Comparison of ENCODE assay signal across 13 cellular contexts in genomic region chr6:34658605-34659218, GRCh38. TPM values are rescaled to one million over a fixed set of nuclear protein-coding genes. Genes with fewer than 3 reads are reported as not detected.
A peak's percentile ranks its signal among the peaks of the same experiment; 100 is the strongest.
DNase-seq lines count a peak whose midpoint lies in the region; ATAC-seq, FAIRE-seq and TF ChIP-seq lines count a peak whose summit lies in the region.
"Had no signal": no experiment of that assay in that cellular context is flagged by ENCODE, and none has a peak within 500 bp of the region (broad histone marks: within the 10 kb centered on the region; RNA-seq: fewer than 3 reads in every experiment).

No MANE protein-coding gene starts in this region.

- H3K4me3 ChIP-seq in ACC112 (ENCODE audit: low read depth, low read length) = no peak overlapping the region
- H3K4me3 ChIP-seq in HepG2 (replicated peaks in 1 of 3; ENCODE audit: insufficient read depth in 1 of 3, low read depth in 2 of 3, low read length in 3 of 3) = no peak overlapping the region

- 88% methylated on average over 6 of the region's 6 CpGs for WGBS in HepG2 (ENCODE audit: low lambda C conversion rate)

- no peaks in the 10 kb centered on the region for H3K27me3 ChIP-seq in ACC112 (ENCODE audit: insufficient read depth, low read length)
- H3K27me3 ChIP-seq in HepG2 (ENCODE audit: control insufficient read depth in 1 of 2, insufficient read depth in 2 of 2, low read length in 2 of 2) = no peaks in the 10 kb centered on the region

- ATAC-seq in HepG2 (no peak), HG03354 (IDR thresholded peaks at IDR 0.05; ENCODE audit: poor library complexity, severe bottlenecking, unreplicated experiment) (no peak), HG03139 (IDR thresholded peaks at IDR 0.05; ENCODE audit: unreplicated experiment) (no peak), HG03520 (IDR thresholded peaks at IDR 0.05; ENCODE audit: unreplicated experiment) (no peak)
- ATAC-seq: stimulated activated effector memory CD8-positive, alpha-beta T cell treated with anti-CD3 and anti-CD28 coated beads, Interleukin-12 subunit alpha, Interleukin-12 subunit beta, amount 100 ng/mL, for 72 hours had no signal

- CTCF ChIA-PET in HepG2 (lab: Yijun Ruan, JAX; ENCODE audit: low intra/inter-chr PET ratio, low total read pairs) = no interaction called here

- H3K36me3 ChIP-seq in ACC112 (ENCODE audit: insufficient read depth, low read length) (peaks cover 5% of the 10 kb centered on the region; the same call in 1 of the 2 replicates), HepG2 (replicated peaks in 1 of 2; ENCODE audit: control insufficient read depth in 1 of 2, insufficient read depth in 2 of 2, low read length in 2 of 2) (peaks cover 2 to 11% of the 10 kb centered on the region in 2 experiments; a peak in 4 of 5 replicates)

- TF ChIP-seq EP300 in HepG2 (IDR thresholded peaks at IDR 0.05; ENCODE audit: low read depth in 2 of 2, low read length in 2 of 2) = no peak
- TF ChIP-seq EP300 in HepG2 (CRISPR knock-in tag; IDR thresholded peaks at IDR 0.05; ENCODE audit: borderline replicate concordance) = no peak

- no peak overlapping the region for H2AFZ ChIP-seq in ACC112 (ENCODE audit: low read length, unreplicated experiment)
- H2AFZ ChIP-seq in HepG2 (ENCODE audit: low read length) = no peak overlapping the region

- H3K4me2 ChIP-seq in HepG2 (ENCODE audit: low read depth, low read length) = no peak overlapping the region

- TF ChIP-seq POLR2A in GM12891 (IDR thresholded peaks at IDR 0.05; ENCODE audit: low read depth, low read length) = no peak
- TF ChIP-seq POLR2A in Raji (IDR thresholded peaks at IDR 0.05; ENCODE audit: insufficient read depth, low read depth, low read length) = peak; percentile 70
- TF ChIP-seq POLR2A in HepG2 (IDR thresholded peaks at IDR 0.05; ENCODE audit: insufficient read depth in 1 of 2, low read depth in 2 of 2, low read length in 2 of 2) = no peak

- no peak overlapping the region for H3K9ac ChIP-seq in HepG2 (ENCODE audit: insufficient read depth, low read depth, low read length)

- in situ Hi-C loops in HepG2 (cut with HindIII; ENCODE audit: extremely low pct_ligation_motif_present, low pct_unique_long_range_greater_than_20kb) = no loop called here

- no peak for TF ChIP-seq RAD21 in HepG2 (CRISPR knock-in tag; IDR thresholded peaks at IDR 0.05)

- H4K20me1 ChIP-seq in HepG2 (ENCODE audit: insufficient read depth, low read length) = no peaks in the 10 kb centered on the region

- no peaks in the 10 kb centered on the region for H3K9me3 ChIP-seq in HepG2 (ENCODE audit: low read length)

- BruUV-seq in HepG2 (replicated peaks; lab: Mats Ljungman, UMichigan) = no TSS peak

- POLR2A ChIA-PET in HepG2 (lab: Yijun Ruan, JAX) = interaction anchor here (1.0 to 3.0 kb wide), 3 partner anchors 15 to 114 kb away, joined by 3 to 44 read pairs (median 24); partner anchors contain the start of gene SNRPC

- H3K27ac ChIP-seq in ACC112 (ENCODE audit: low read depth, low read length) = peak overlapping the region; percentile 100
- H3K27ac ChIP-seq in HepG2 (ENCODE audit: extremely low read length, insufficient read depth, low read length) = peak overlapping the region; percentile 91

- FAIRE-seq in GM12891 (lab: Jason Lieb, UNC) (peak; percentile 38), HepG2 (lab: Jason Lieb, UNC) (no peak)
- FAIRE-seq: endothelial cell of umbilical vein had no signal

- H3K79me2 ChIP-seq in ACC112 (ENCODE audit: control insufficient read depth, insufficient read depth, low read length, unreplicated experiment) (peaks cover 80% of the 10 kb centered on the region), HepG2 (ENCODE audit: insufficient read depth, low read length) (peaks cover 89% of the 10 kb centered on the region)

- TF ChIP-seq CTCF in HepG2 (CRISPR knock-in tag; IDR thresholded peaks at IDR 0.05) = no peak

- intact Hi-C loops in HepG2 (cut with micrococcal nuclease; ENCODE audit: unreplicated experiment) = loop anchor here (5.0 kb wide), 1 partner anchor 134 kb away; the partner anchor contains the start of gene BLTP3A

- DNase-seq in GM12891 (ENCODE audit: insufficient read length, low spot score) (no peak), HepG2 (ENCODE audit: low spot score) (no peak), retina (no peak)
- DNase-seq: activated gamma-delta T cell treated with Interleukin-2 at 50 U/mL for 16 hours, DMS153, SW 1271 had no signal

- peaks cover 47% of the 10 kb centered on the region for H3K4me1 ChIP-seq in ACC112 (ENCODE audit: control insufficient read depth, insufficient read depth, low read length, unreplicated experiment)
- peaks cover 84% of the 10 kb centered on the region for H3K4me1 ChIP-seq in HepG2 (ENCODE audit: insufficient read depth, low read length)

TF ChIP-seq in GM12891, 5 proteins besides CTCF, POLR2A, EP300 and RAD21:
- no peak for TF ChIP-seq POU2F2 (IDR thresholded peaks at IDR 0.05; ENCODE audit: low read depth, low read length)
- TF ChIP-seq POLR2AphosphoS5 (IDR thresholded peaks at IDR 0.05; ENCODE audit: low read depth, low read length) = no peak
- no peak for TF ChIP-seq SPI1 (IDR thresholded peaks at IDR 0.05; ENCODE audit: low read depth, low read length)
- TF ChIP-seq PAX5 (IDR thresholded peaks at IDR 0.05; ENCODE audit: insufficient read depth, low read length, severe bottlenecking) = no peak

TF ChIP-seq in HepG2, 621 proteins besides CTCF, POLR2A, EP300 and RAD21 (continues in another document):
- TF ChIP-seq, protein P1, sequence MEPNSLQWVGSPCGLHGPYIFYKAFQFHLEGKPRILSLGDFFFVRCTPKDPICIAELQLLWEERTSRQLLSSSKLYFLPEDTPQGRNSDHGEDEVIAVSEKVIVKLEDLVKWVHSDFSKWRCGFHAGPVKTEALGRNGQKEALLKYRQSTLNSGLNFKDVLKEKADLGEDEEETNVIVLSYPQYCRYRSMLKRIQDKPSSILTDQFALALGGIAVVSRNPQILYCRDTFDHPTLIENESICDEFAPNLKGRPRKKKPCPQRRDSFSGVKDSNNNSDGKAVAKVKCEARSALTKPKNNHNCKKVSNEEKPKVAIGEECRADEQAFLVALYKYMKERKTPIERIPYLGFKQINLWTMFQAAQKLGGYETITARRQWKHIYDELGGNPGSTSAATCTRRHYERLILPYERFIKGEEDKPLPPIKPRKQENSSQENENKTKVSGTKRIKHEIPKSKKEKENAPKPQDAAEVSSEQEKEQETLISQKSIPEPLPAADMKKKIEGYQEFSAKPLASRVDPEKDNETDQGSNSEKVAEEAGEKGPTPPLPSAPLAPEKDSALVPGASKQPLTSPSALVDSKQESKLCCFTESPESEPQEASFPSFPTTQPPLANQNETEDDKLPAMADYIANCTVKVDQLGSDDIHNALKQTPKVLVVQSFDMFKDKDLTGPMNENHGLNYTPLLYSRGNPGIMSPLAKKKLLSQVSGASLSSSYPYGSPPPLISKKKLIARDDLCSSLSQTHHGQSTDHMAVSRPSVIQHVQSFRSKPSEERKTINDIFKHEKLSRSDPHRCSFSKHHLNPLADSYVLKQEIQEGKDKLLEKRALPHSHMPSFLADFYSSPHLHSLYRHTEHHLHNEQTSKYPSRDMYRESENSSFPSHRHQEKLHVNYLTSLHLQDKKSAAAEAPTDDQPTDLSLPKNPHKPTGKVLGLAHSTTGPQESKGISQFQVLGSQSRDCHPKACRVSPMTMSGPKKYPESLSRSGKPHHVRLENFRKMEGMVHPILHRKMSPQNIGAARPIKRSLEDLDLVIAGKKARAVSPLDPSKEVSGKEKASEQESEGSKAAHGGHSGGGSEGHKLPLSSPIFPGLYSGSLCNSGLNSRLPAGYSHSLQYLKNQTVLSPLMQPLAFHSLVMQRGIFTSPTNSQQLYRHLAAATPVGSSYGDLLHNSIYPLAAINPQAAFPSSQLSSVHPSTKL (CRISPR knock-in tag; IDR thresholded peaks at IDR 0.05) = 0 out of 2 replicates have a peak, but pooled peaks have one; percentile 14
- 0 out of 2 replicates have a peak, but pooled peaks have one; percentile 31 for TF ChIP-seq TBX2 (CRISPR knock-in tag; IDR thresholded peaks at IDR 0.05; ENCODE audit: borderline replicate concordance)
- TF ChIP-seq SAP130 (CRISPR knock-in tag; IDR thresholded peaks at IDR 0.05; ENCODE audit: low read depth) = 0 out of 2 replicates have a peak, but pooled peaks have one; percentile 16
- TF ChIP-seq ZFX (CRISPR knock-in tag; IDR thresholded peaks at IDR 0.05; ENCODE audit: low read depth) = 0 out of 2 replicates have a peak, but pooled peaks have one; percentile 5
- TF ChIP-seq RBM39 (IDR thresholded peaks at IDR 0.05; ENCODE audit: low read depth, low read length, poor library complexity, severe bottlenecking) = no peak
- peak; percentile 93 for TF ChIP-seq ZNF121 (CRISPR knock-in tag; IDR thresholded peaks at IDR 0.05)
- TF ChIP-seq ZFYVE20 (CRISPR knock-in tag; IDR thresholded peaks at IDR 0.05; ENCODE audit: borderline replicate concordance, low read depth) = no peak
- TF ChIP-seq ZNF350 (CRISPR knock-in tag; IDR thresholded peaks at IDR 0.05; ENCODE audit: borderline replicate concordance, low read depth) = no peak
- no peak for TF ChIP-seq FIP1L1 (IDR thresholded peaks at IDR 0.05; ENCODE audit: borderline replicate concordance, insufficient read depth, low read depth, low read length)

RNA-seq across cellular contexts. Expression of gene ILRUN, which starts 37.9 kb away (rescaled TPM):
- 57.1 TPM for polyA plus RNA-seq in GM12891 (2012; ENCODE audit: low read depth, missing spikeins)
- total RNA-seq in HepG2 (2016; rRNA removed; fragmentation: Illumina TruSeq; extraction: Trizol) = 66.6 and 90.8 TPM in 2 replicates
- 20.3 and 22.0 TPM in 2 replicates for total RNA-seq in HepG2 (2016; cell fraction: cytosol; rRNA removed; fragmentation: Illumina TruSeq; extraction: Trizol; ENCODE audit: low read depth)
- 66.5 and 79.2 TPM in 2 replicates for total RNA-seq in HepG2 (2016; cell fraction: insoluble cytoplasmic fraction; rRNA removed; fragmentation: Illumina TruSeq; extraction: Trizol)
- total RNA-seq in HepG2 (2016; cell fraction: membrane; rRNA removed; fragmentation: Illumina TruSeq; extraction: Trizol) = 93.9 and 107 TPM in 2 replicates
- total RNA-seq in HepG2 (2016; cell fraction: nucleus; rRNA removed; fragmentation: Illumina TruSeq; extraction: Trizol) = 37.4 and 39.5 TPM in 2 replicates
- 45.5 and 50.6 TPM in 2 replicates for polyA plus RNA-seq in HepG2 (2011; rRNA removed)
- 39.2 and 46.8 TPM in 2 replicates for polyA plus RNA-seq in HepG2 (2011; cell fraction: cytosol; rRNA removed)
- 18.1 and 22.0 TPM in 2 replicates for polyA plus RNA-seq in HepG2 (2011; cell fraction: nucleus; rRNA removed)
- polyA plus RNA-seq in HepG2 (2012) = 76.7 and 76.9 TPM in 2 replicates
- polyA plus RNA-seq in HepG2 (2016; cell fraction: cytosol; fragmentation: Illumina TruSeq; extraction: Trizol; ENCODE audit: low read depth) = 23.8 and 24.6 TPM in 2 replicates
- 79.1 and 86.9 TPM in 2 replicates for polyA plus RNA-seq in HepG2 (2016; cell fraction: insoluble cytoplasmic fraction; fragmentation: Illumina TruSeq; extraction: Trizol; ENCODE audit: low read depth)
- polyA plus RNA-seq in HepG2 (2016; cell fraction: membrane; fragmentation: Illumina TruSeq; extraction: Trizol; ENCODE audit: low read depth) = 82.0 and 93.2 TPM in 2 replicates
- polyA plus RNA-seq in HepG2 (2016; cell fraction: nucleus; fragmentation: Illumina TruSeq; extraction: Trizol; ENCODE audit: insufficient read depth, low read depth) = 42.3 and 46.6 TPM in 2 replicates
- 122 and 124 TPM in 2 replicates for polyA minus RNA-seq in HepG2 (2011; rRNA and poly(A)+ RNA removed; ENCODE audit: low replicate concordance)
- polyA minus RNA-seq in HepG2 (2011; cell fraction: cytosol; rRNA and poly(A)+ RNA removed) = 45.1 and 48.4 TPM in 2 replicates
- 27.2 and 30.5 TPM in 2 replicates for polyA minus RNA-seq in HepG2 (2011; cell fraction: nucleus; rRNA and poly(A)+ RNA removed)
